In genomic region chr1:43207229-43207853, GRCh38 we compare ENCODE assay signal across 10 cellular contexts. TPM values are rescaled to one million over a fixed set of nuclear protein-coding genes. Genes with fewer than 3 reads are reported as not detected.
A peak's percentile ranks its signal among the peaks of the same experiment; 100 is the strongest.
DNase-seq lines count a peak whose midpoint lies in the region; ATAC-seq, FAIRE-seq and TF ChIP-seq lines count a peak whose summit lies in the region.
"Had no signal": no experiment of that assay in that cellular context is flagged by ENCODE, and none has a peak within 500 bp of the region (broad histone marks: within the 10 kb centered on the region; RNA-seq: fewer than 3 reads in every experiment).

No MANE protein-coding gene starts in this region.

- in situ Hi-C loops in G401 (cut with HindIII; ENCODE audit: low sequenced_read_pairs) = no loop called here

- H3K9ac ChIP-seq in SK-N-SH (peak overlapping the region; percentile 58; the same call in 1 of the 2 replicates), kidney (ENCODE audit: low read length in 2 of 2) (no peak overlapping the region)

- intact Hi-C loops in breast epithelium (cut with DNase I; ENCODE audit: low total_unique reads) (no loop called here), kidney (cut with DNase I) (no loop called here)

- peaks cover 5% of the 10 kb centered on the region for H3K36me3 Mint-ChIP-seq in type B pancreatic cell

- TF ChIP-seq RAD21 in SK-N-SH (IDR thresholded peaks at IDR 0.05; ENCODE audit: low read length) = no peak

- ATAC-seq in SK-N-SH treated with all-trans-retinoic acid at 6 μM for 48 hours = no peak

- peak overlapping the region; percentile 73 for H3K4me3 Mint-ChIP-seq in type B pancreatic cell

- H3K27ac ChIP-seq in SK-N-SH (ENCODE audit: low read depth in 2 of 2, low read length in 1 of 2) = peak overlapping the region; percentile 76 to 95; a peak in 3 of 4 replicates
- peak overlapping the region; percentile 29 to 68 for H3K27ac ChIP-seq in breast epithelium
- H3K27ac ChIP-seq in kidney (ENCODE audit: low read depth in 2 of 2, low read length in 2 of 2) = peak overlapping the region; percentile 47 to 63

- peak overlapping the region; percentile 75 for H2AFZ ChIP-seq in SK-N-SH (ENCODE audit: low read depth)

- FAIRE-seq in kidney (lab: Jason Lieb, UNC) = no peak
- FAIRE-seq in D721Med (lab: Jason Lieb, UNC) = no peak
- FAIRE-seq: A204.1 had no signal

- DNase-seq in SK-N-SH = no peak
- no peak for DNase-seq in breast epithelium (ENCODE audit: low spot score in 2 of 2)
- DNase-seq in kidney = no peak
- no peak for DNase-seq in type B pancreatic cell (ENCODE audit: extremely low spot score, unreplicated experiment)
- no peak for DNase-seq in D721Med (ENCODE audit: insufficient read length, low spot score)
- no peak for DNase-seq in NCI-H748 treated with DMSO at 0.1 percent for 48 hours (lab: John Stamatoyannopoulos, UW)
- no peak for DNase-seq in G401 (ENCODE audit: low spot score)
- DNase-seq: NCI-H2107 had no signal

- no peaks in the 10 kb centered on the region for H3K9me2 ChIP-seq in SK-N-SH

- H3K36me3 ChIP-seq in SK-N-SH (replicated peaks in 1 of 2; ENCODE audit: control insufficient read depth in 1 of 2, insufficient read depth in 2 of 2, low read length in 1 of 2) (no peaks in the 10 kb centered on the region), breast epithelium (no peaks in the 10 kb centered on the region), kidney (ENCODE audit: control insufficient read depth in 1 of 2, insufficient read depth in 2 of 2, low read length in 2 of 2) (no peaks in the 10 kb centered on the region)

- no peak for TF ChIP-seq POLR2A in breast epithelium (IDR thresholded peaks at IDR 0.05)

- POLR2A ChIA-PET in SK-N-SH (lab: Yijun Ruan, JAX) = no interaction called here

- H3K9me3 ChIP-seq in SK-N-SH (no peaks in the 10 kb centered on the region), breast epithelium (no peaks in the 10 kb centered on the region), kidney (ENCODE audit: control insufficient read depth in 1 of 2, low read length in 2 of 2) (no peaks in the 10 kb centered on the region)

- peaks cover 25% of the 10 kb centered on the region for H3F3A ChIP-seq in SK-N-SH (replicated peaks; ENCODE audit: insufficient read depth)

- no peaks in the 10 kb centered on the region for H3K27me3 ChIP-seq in SK-N-SH (ENCODE audit: insufficient read depth)
- H3K27me3 ChIP-seq in breast epithelium = no peaks in the 10 kb centered on the region

- peak overlapping the region; percentile 60 for H3K4me2 ChIP-seq in SK-N-SH

- TF ChIP-seq CTCF in SK-N-SH (IDR thresholded peaks at IDR 0.05) (no peak), breast epithelium (IDR thresholded peaks at IDR 0.05) (no peak), kidney (IDR thresholded peaks at IDR 0.05; ENCODE audit: borderline replicate concordance, extremely low read depth, insufficient read depth) (no peak), type B pancreatic cell (conservative IDR thresholded peaks at IDR 0.05) (no peak), D721Med (IDR thresholded peaks at IDR 0.05; ENCODE audit: insufficient read depth, missing control alignments) (no peak)

- H4K20me1 ChIP-seq in SK-N-SH (ENCODE audit: insufficient read depth) = no peaks in the 10 kb centered on the region

- peaks cover 0 to 23% of the 10 kb centered on the region in 2 experiments; a peak in 2 of 4 replicates for H3K4me1 ChIP-seq in SK-N-SH (ENCODE audit: control insufficient read depth in 1 of 2, insufficient read depth in 2 of 2, low read depth in 1 of 2, low read length in 1 of 2)
- H3K4me1 ChIP-seq in breast epithelium = no peaks in the 10 kb centered on the region
- peaks cover 11 to 14% of the 10 kb centered on the region in 2 donors for H3K4me1 ChIP-seq in kidney (ENCODE audit: control insufficient read depth in 1 of 2, insufficient read depth in 1 of 2, low read depth in 1 of 2, low read length in 2 of 2)

- H3K27ac Mint-ChIP-seq in type B pancreatic cell = peak overlapping the region; percentile 97

- no peaks in the 10 kb centered on the region for H3K79me2 ChIP-seq in SK-N-SH (ENCODE audit: insufficient read depth)

- H3K4me3 ChIP-seq in SK-N-SH (ENCODE audit: low read depth in 2 of 2, low read length in 1 of 2) = no peak overlapping the region
- H3K4me3 ChIP-seq in breast epithelium = no peak overlapping the region
- peak overlapping the region; percentile 2 to 23 for H3K4me3 ChIP-seq in kidney (ENCODE audit: low read length in 2 of 2)

- 70% methylated on average over 12 of the region's 12 CpGs for WGBS in SK-N-SH (ENCODE audit: low lambda C conversion rate)

- TF ChIP-seq EP300 in SK-N-SH (IDR thresholded peaks at IDR 0.05; ENCODE audit: borderline replicate concordance in 1 of 2, low read depth in 1 of 2, low read length in 1 of 2) = no peak

- H3K9me3 Mint-ChIP-seq in type B pancreatic cell = peaks cover 14% of the 10 kb centered on the region

- H3K27me3 Mint-ChIP-seq in type B pancreatic cell = no peaks in the 10 kb centered on the region

- CTCF ChIA-PET in SK-N-SH (lab: Yijun Ruan, JAX) = interaction anchor here (1.1 to 1.7 kb wide), 3 partner anchors 10 to 20 kb away, joined by 4 to 5 read pairs (median 4); no protein-coding TSS in a partner anchor

- peaks cover 14% of the 10 kb centered on the region for H3K4me1 Mint-ChIP-seq in type B pancreatic cell (ENCODE audit: unreplicated experiment)

TF ChIP-seq in SK-N-SH, 30 proteins besides CTCF, POLR2A, EP300 and RAD21 (continues in another document):
- TF ChIP-seq YY1 (IDR thresholded peaks at IDR 0.05; ENCODE audit: low read depth) (no peak), RXRA (IDR thresholded peaks at IDR 0.05; ENCODE audit: borderline replicate concordance, low read depth) (no peak), NRF1 (IDR thresholded peaks at IDR 0.05; ENCODE audit: low read depth, low read length) (no peak), ELF1 (IDR thresholded peaks at IDR 0.05) (no peak), FOXJ3 (CRISPR knock-in tag; IDR thresholded peaks at IDR 0.05) (no peak), RFX5 (IDR thresholded peaks at IDR 0.05; ENCODE audit: low read length) (no peak), SMC3 (IDR thresholded peaks at IDR 0.05; ENCODE audit: low read depth, low read length) (no peak), MAX (IDR thresholded peaks at IDR 0.05; ENCODE audit: low read depth) (no peak; the same call in 1 of the 2 replicates), PBX3 (IDR thresholded peaks at IDR 0.05) (no peak)

TF ChIP-seq in SK-N-SH treated with all-trans-retinoic acid at 6 μM for 48 hours, 23 proteins besides CTCF, POLR2A, EP300 and RAD21:
- TF ChIP-seq CSDC2 (CRISPR knock-in tag; IDR thresholded peaks at IDR 0.05) (no peak), ZNF70 (CRISPR knock-in tag; IDR thresholded peaks at IDR 0.05) (no peak), SNAI2 (CRISPR knock-in tag; IDR thresholded peaks at IDR 0.05) (no peak), TCF4 (CRISPR knock-in tag; IDR thresholded peaks at IDR 0.05; ENCODE audit: borderline replicate concordance) (no peak), PPARA (CRISPR knock-in tag; IDR thresholded peaks at IDR 0.05; ENCODE audit: borderline replicate concordance) (no peak), ZFP30 (CRISPR knock-in tag; IDR thresholded peaks at IDR 0.05) (no peak)

RNA-seq across cellular contexts. Expression of gene CFAP57, which starts 35.2 kb away (rescaled TPM):
- polyA plus RNA-seq in SK-N-SH (2012; rRNA removed) = 0.36 and 0.60 TPM in 2 replicates
- 0.42 and 0.44 TPM in 2 replicates for polyA plus RNA-seq in SK-N-SH (2012; cell fraction: cytosol; rRNA removed)
- 1.2 TPM in 2 replicates for polyA plus RNA-seq in SK-N-SH (2012; cell fraction: nucleus; rRNA removed)
- total RNA-seq in breast epithelium = under 1 TPM; 0.16 to 0.88 (median 0.66) TPM
- total RNA-seq in kidney = 2.3 TPM
- polyA plus RNA-seq in kidney (ENCODE audit: insufficient read depth, low read depth, low replicate concordance) = 0.34 TPM
- total RNA-seq in type B pancreatic cell (ENCODE audit: low replicate concordance) = 0.74 and 1.8 TPM in 2 replicates
- 1.1 and 4.1 TPM in 2 replicates for total RNA-seq in G401 (2014; rRNA removed; shearing (Covaris generic))

RNA-seq across cellular contexts. Expression of gene EBNA1BP2, which starts 35.3 kb away (rescaled TPM):
- polyA plus RNA-seq in SK-N-SH (2012; rRNA removed) (134 and 146 TPM in 2 replicates), kidney (ENCODE audit: insufficient read depth, low read depth, low replicate concordance) (98.8 TPM)
- 145 and 150 TPM in 2 replicates for polyA plus RNA-seq in SK-N-SH (2012; cell fraction: cytosol; rRNA removed)
- 110 and 125 TPM in 2 replicates for polyA plus RNA-seq in SK-N-SH (2012; cell fraction: nucleus; rRNA removed)
- total RNA-seq in breast epithelium (10 to 100 TPM; 34.9 to 61.6 (median 46.4) TPM), kidney (52.5 TPM), type B pancreatic cell (ENCODE audit: low replicate concordance) (57.2 and 68.3 TPM in 2 replicates)
- total RNA-seq in G401 (2014; rRNA removed; shearing (Covaris generic)) = 300 and 331 TPM in 2 replicates

Comparison
In these comparisons a context has a peak if more than half of its experiments do, and no peak if none do; other contexts are left out.
1. H3K4me3 ChIP-seq: peak in kidney (2 of 2); none in SK-N-SH (0 of 2) and breast epithelium (0 of 3).
2. Peak in every context shown above with its lines, with median percentiles within 50 percentile points of each other: H3K27ac ChIP-seq.